In the genomic region with DNA sequence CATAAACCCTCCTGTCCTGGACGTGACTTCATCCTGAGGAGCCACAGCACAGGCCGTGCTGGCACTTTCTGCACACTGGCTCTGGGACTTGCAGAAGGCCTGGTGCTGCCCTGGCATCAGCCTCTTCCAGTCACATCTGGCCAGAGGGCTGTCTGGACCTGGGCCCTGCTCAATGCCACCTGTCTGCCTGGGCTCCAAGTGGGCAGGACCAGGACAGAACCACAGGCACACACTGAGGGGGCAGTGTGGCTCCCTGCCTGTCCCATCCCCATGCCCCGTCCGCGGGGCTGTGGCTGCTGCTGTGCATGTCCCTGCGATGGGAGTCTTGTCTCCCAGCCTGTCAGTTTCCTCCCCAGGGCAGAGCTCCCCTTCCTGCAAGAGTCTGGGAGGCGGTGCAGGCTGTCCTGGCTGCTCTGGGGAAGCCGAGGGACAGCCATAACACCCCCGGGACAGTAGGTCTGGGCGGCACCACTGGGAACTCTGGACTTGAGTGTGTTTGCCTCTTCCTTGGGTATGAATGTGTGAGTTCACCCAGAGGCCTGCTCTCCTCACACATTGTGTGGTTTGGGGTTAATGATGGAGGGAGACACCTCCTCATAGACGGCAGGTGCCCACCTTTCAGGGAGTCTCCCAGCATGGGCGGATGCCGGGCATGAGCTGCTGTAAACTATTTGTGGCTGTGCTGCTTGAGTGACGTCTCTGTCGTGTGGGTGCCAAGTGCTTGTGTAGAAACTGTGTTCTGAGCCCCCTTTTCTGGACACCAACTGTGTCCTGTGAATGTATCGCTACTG, we compare ENCODE assay signal across 19 cellular contexts. TPM values are rescaled to one million over a fixed set of nuclear protein-coding genes. Genes with fewer than 3 reads are reported as not detected.
DNase-seq lines count a peak whose midpoint lies in the region; ATAC-seq and TF ChIP-seq lines count a peak whose summit lies in the region.
"Had no signal": no experiment of that assay in that cellular context is flagged by ENCODE, and none has a peak within 500 bp of the region (broad histone marks: within the 10 kb centered on the region; RNA-seq: fewer than 3 reads in every experiment).

No MANE protein-coding gene starts in this region.

- H3K4me3 ChIP-seq in body of pancreas (no peak overlapping the region), right atrium auricular region (no peak overlapping the region), spleen (no peak overlapping the region), mesendoderm (ENCODE audit: low read length) (no peak overlapping the region), PC-9 (no peak overlapping the region)

- peaks cover 38% of the 10 kb centered on the region for H3F3A ChIP-seq in PC-9 (ENCODE audit: insufficient read depth, low read depth)

- no peaks in the 10 kb centered on the region for H3K79me2 ChIP-seq in mesendoderm (ENCODE audit: control insufficient read depth, insufficient read depth, low read length)
- peaks cover 16% of the 10 kb centered on the region for H3K79me2 ChIP-seq in PC-9 (ENCODE audit: low read depth)
- H3K79me2 ChIP-seq: parathyroid adenoma had no signal

- WGBS in body of pancreas, 2 donors = 88% methylated on average over 15 of the region's 16 CpGs; no CpG with 5 or more reads in 1 of the 2 donors
- 93 to 96% (median 94%) methylated on average over 9 to 16 of the region's 16 CpGs for WGBS in spleen, 5 donors
- no CpG with 5 or more reads among the region's 16 CpGs for WGBS in mesendoderm (ENCODE audit: extremely low coverage, insufficient coverage, low lambda C conversion rate)

- H3K4me1 ChIP-seq in body of pancreas (peaks cover 46% of the 10 kb centered on the region), right atrium auricular region (peaks cover 2 to 80% of the 10 kb centered on the region in 2 donors), spleen (peaks cover 0 to 27% (median 0%) of the 10 kb centered on the region in 6 donors), mesendoderm (ENCODE audit: control insufficient read depth, low read depth, low read length) (peaks cover 4% of the 10 kb centered on the region), PC-9 (replicated peaks; ENCODE audit: insufficient read depth) (peaks cover 52% of the 10 kb centered on the region)

- H3K4me1 Mint-ChIP-seq in CD14-positive monocyte (peaks cover 12% of the 10 kb centered on the region), T-cell (no peaks in the 10 kb centered on the region)

- H2AK5ac ChIP-seq in mesendoderm (ENCODE audit: low read length) = no peak overlapping the region

- no peak for DNase-seq in CD14-positive monocyte (ENCODE audit: low spot score)
- no peak for DNase-seq in body of pancreas
- DNase-seq in right atrium auricular region (ENCODE audit: low spot score) = no peak
- peak; percentile 64 for DNase-seq in spleen
- DNase-seq in mesendoderm = no peak
- DNase-seq in COLO668 (lab: John Stamatoyannopoulos, UW; ENCODE audit: unreplicated experiment) = no peak
- DNase-seq in T-cell = no peak
- no peak for DNase-seq in PC-9
- DNase-seq: activated CD8-positive, alpha-beta memory T cell treated with anti-CD3 and anti-CD28 coated beads, Interleukin-2, amount 50 U/mL, for 4 hours; activated gamma-delta T cell treated with Interleukin-2 at 50 U/mL for 16 hours; kidney glomerular epithelial cell; NCI-H1436; NCI-H226; SIG-M5; stimulated activated CD4-positive, alpha-beta T cell treated with anti-CD3 and anti-CD28 coated beads, Interleukin-12 subunit alpha, Interleukin-12 subunit beta, amount 100 ng/mL, for 4 hours; T1000 had no signal

- peak overlapping the region in 4 of 7 donors; percentile 46 to 72 (median 48) for H3K27ac Mint-ChIP-seq in CD14-positive monocyte
- H3K27ac Mint-ChIP-seq in T-cell = no peak overlapping the region
- H3K27ac Mint-ChIP-seq: stimulated activated naive CD8-positive, alpha-beta T cell treated with anti-CD3 and anti-CD28 coated beads, Interleukin-15, Interleukin-2, amounts not matched to agents 100 ng/mL and 50 ng/mL, for 24 hours had no signal

- no peak overlapping the region for H3K4me3 Mint-ChIP-seq in CD14-positive monocyte
- no peak overlapping the region for H3K4me3 Mint-ChIP-seq in T-cell
- H3K4me3 Mint-ChIP-seq: dendritic cell treated with granulocyte-macrophage colony-stimulating factor and Interleukin-4, amounts not matched to agents 40 ng/mL and 50 ng/mL, for 4 days; stimulated activated naive CD8-positive, alpha-beta T cell treated with anti-CD3 and anti-CD28 coated beads, Interleukin-15, Interleukin-2, amounts not matched to agents 100 ng/mL and 50 ng/mL, for 24 hours had no signal

- H3K9me3 ChIP-seq in body of pancreas = no peaks in the 10 kb centered on the region
- no peaks in the 10 kb centered on the region for H3K9me3 ChIP-seq in right atrium auricular region
- H3K9me3 ChIP-seq in spleen = no peaks in the 10 kb centered on the region
- H3K9me3 ChIP-seq in PC-9 (ENCODE audit: insufficient read depth, low read depth) = no peaks in the 10 kb centered on the region

- H3K27ac ChIP-seq in body of pancreas = peak overlapping the region; percentile 39 to 83 (median 70)
- H3K27ac ChIP-seq in right atrium auricular region = peak overlapping the region; percentile 83 to 96
- no peak overlapping the region for H3K27ac ChIP-seq in spleen
- H3K27ac ChIP-seq in mesendoderm (ENCODE audit: low read depth, low read length) = no peak overlapping the region
- H3K27ac ChIP-seq in PC-9 = no peak overlapping the region
- H3K27ac ChIP-seq: parathyroid adenoma had no signal

- no peaks in the 10 kb centered on the region for H3K36me3 ChIP-seq in body of pancreas (replicated peaks in 1 of 2; ENCODE audit: insufficient read depth in 1 of 2, low read depth in 2 of 2)
- peaks cover 39% of the 10 kb centered on the region for H3K36me3 ChIP-seq in right atrium auricular region
- peaks cover 0 to 49% (median 11%) of the 10 kb centered on the region in 6 donors for H3K36me3 ChIP-seq in spleen
- H3K36me3 ChIP-seq in mesendoderm (ENCODE audit: control insufficient read depth, insufficient read depth, low read length) = no peaks in the 10 kb centered on the region
- no peaks in the 10 kb centered on the region for H3K36me3 ChIP-seq in PC-9 (ENCODE audit: low read depth)

- H4K5ac ChIP-seq in mesendoderm (ENCODE audit: low read length) = no peak overlapping the region

- no peak overlapping the region for H2AFZ ChIP-seq in PC-9
- H2AFZ ChIP-seq: parathyroid adenoma had no signal

- H3K4ac ChIP-seq in mesendoderm (ENCODE audit: low read depth, low read length) = no peak overlapping the region

- no peak overlapping the region for H2BK120ac ChIP-seq in mesendoderm (ENCODE audit: low read depth, low read length)

- intact Hi-C loops in CD14-positive monocyte (cut with micrococcal nuclease) = no loop called here
- intact Hi-C loops in body of pancreas (cut with DNase I) = no loop called here
- intact Hi-C loops in spleen (cut with DNase I; ENCODE audit: low total_unique reads) = no loop called here
- intact Hi-C loops in PC-9 (cut with micrococcal nuclease; ENCODE audit: unreplicated experiment) = no loop called here

- H3K27me3 Mint-ChIP-seq in CD14-positive monocyte (ENCODE audit: low read depth in 3 of 3) (peaks cover 0 to 4% (median 0%) of the 10 kb centered on the region in 3 donors), T-cell (no peaks in the 10 kb centered on the region)
- H3K27me3 Mint-ChIP-seq: dendritic cell treated with granulocyte-macrophage colony-stimulating factor and Interleukin-4, amounts not matched to agents 40 ng/mL and 50 ng/mL, for 4 days; stimulated activated naive CD8-positive, alpha-beta T cell treated with anti-CD3 and anti-CD28 coated beads, Interleukin-15, Interleukin-2, amounts not matched to agents 100 ng/mL and 50 ng/mL, for 24 hours had no signal

- H4K8ac ChIP-seq in mesendoderm (ENCODE audit: low read depth, low read length) = no peak overlapping the region

- H3K18ac ChIP-seq in mesendoderm (ENCODE audit: low read length) = no peak overlapping the region

- POLR2A ChIA-PET in T-cell (lab: Charles Lee) (no interaction called here), PC-9 (lab: Charles Lee; ENCODE audit: unreplicated experiment) (interaction anchor here (0.7 kb wide), 1 partner anchor 24 kb away, joined by 3 read pairs; no protein-coding TSS in a partner anchor)

- H3K56ac ChIP-seq in mesendoderm (ENCODE audit: low read length) = no peak overlapping the region

- H3K36me3 Mint-ChIP-seq in CD14-positive monocyte (peaks cover 30 to 33% of the 10 kb centered on the region in 2 donors), T-cell (peaks cover 14% of the 10 kb centered on the region)

- CTCF ChIA-PET in T-cell (lab: Charles Lee) (interaction anchor here in 1 of 2 donors (0.5 kb wide), 1 partner anchor 167 kb away, joined by 6 read pairs; no protein-coding TSS in a partner anchor), PC-9 (lab: Charles Lee) (interaction anchor here (0.6 kb wide), 1 partner anchor 73 kb away, joined by 4 read pairs; no protein-coding TSS in a partner anchor)

- H4K20me1 ChIP-seq in PC-9 (ENCODE audit: insufficient read depth) = no peaks in the 10 kb centered on the region

- H3K79me1 ChIP-seq in mesendoderm (ENCODE audit: low read length) = no peaks in the 10 kb centered on the region

- TF ChIP-seq POLR2A in body of pancreas (IDR thresholded peaks at IDR 0.05) (no peak), spleen (IDR thresholded peaks at IDR 0.05) (no peak)

- H3K9me3 Mint-ChIP-seq in CD14-positive monocyte = no peaks in the 10 kb centered on the region
- no peaks in the 10 kb centered on the region for H3K9me3 Mint-ChIP-seq in T-cell
- H3K9me3 Mint-ChIP-seq: dendritic cell treated with granulocyte-macrophage colony-stimulating factor and Interleukin-4, amounts not matched to agents 40 ng/mL and 50 ng/mL, for 4 days; stimulated activated naive CD8-positive, alpha-beta T cell treated with anti-CD3 and anti-CD28 coated beads, Interleukin-15, Interleukin-2, amounts not matched to agents 100 ng/mL and 50 ng/mL, for 24 hours had no signal

- no peak overlapping the region for H3K4me2 ChIP-seq in mesendoderm (ENCODE audit: low read length)
- no peak overlapping the region for H3K4me2 ChIP-seq in PC-9

- BruUV-seq in PC-9 (replicated peaks; lab: Mats Ljungman, UMichigan) = no TSS peak

- H3K9me2 ChIP-seq in PC-9 (ENCODE audit: insufficient read depth) = no peaks in the 10 kb centered on the region

- no peak for TF ChIP-seq CTCF in CD14-positive monocyte (IDR thresholded peaks at IDR 0.05)
- no peak for TF ChIP-seq CTCF in body of pancreas (IDR thresholded peaks at IDR 0.05)
- TF ChIP-seq CTCF in right atrium auricular region (IDR thresholded peaks at IDR 0.05) = no peak
- TF ChIP-seq CTCF in spleen (IDR thresholded peaks at IDR 0.05 in 8 of 11, conservative IDR thresholded peaks at IDR 0.05 in 3 of 11) = no peak
- TF ChIP-seq CTCF in PC-9 (conservative IDR thresholded peaks at IDR 0.05) = no peak

- H2BK5ac ChIP-seq in mesendoderm (ENCODE audit: low read length) = no peak overlapping the region

- H3K27me3 ChIP-seq in body of pancreas (no peaks in the 10 kb centered on the region), right atrium auricular region (no peaks in the 10 kb centered on the region), spleen (replicated peaks in 1 of 7) (no peaks in the 10 kb centered on the region), mesendoderm (ENCODE audit: insufficient read depth, low read length, poor library complexity) (no peaks in the 10 kb centered on the region), PC-9 (ENCODE audit: insufficient read depth, low read depth) (no peaks in the 10 kb centered on the region)

- no peak overlapping the region for H2BK15ac ChIP-seq in mesendoderm (replicated peaks; ENCODE audit: low read depth)

- H3K9ac ChIP-seq in mesendoderm (ENCODE audit: low read length) = no peak overlapping the region
- H3K9ac ChIP-seq: parathyroid adenoma had no signal

- ATAC-seq in body of pancreas (no peak), T-cell (replicated peaks in 1 of 4) (no peak)

- H3K23ac ChIP-seq in mesendoderm (ENCODE audit: low read length) = no peak overlapping the region

RNA-seq across cellular contexts. Expression of a gene that starts 22.0 kb away (rescaled TPM):
- polyA plus RNA-seq in CD14-positive monocyte = 10 to 100 TPM; 26.7 to 33.2 TPM
- total RNA-seq in body of pancreas = 10 to 100 TPM; 34.8 to 42.8 TPM
- total RNA-seq in right atrium auricular region = 100 to 1,000 TPM; 145 to 174 TPM
- 10 to 100 TPM; 27.0 to 47.8 (median 34.4) TPM for total RNA-seq in spleen
- 10 to 100 TPM; 10.5 to 29.4 (median 18.2) TPM for polyA plus RNA-seq in spleen
- polyA plus RNA-seq in mesendoderm (2013, experiment 1 of 2) = 24.7 TPM
- polyA plus RNA-seq in mesendoderm (2013, experiment 2 of 2) = 24.4 TPM
- 10 to 100 TPM; 29.7 to 53.4 (median 36.5) TPM for total RNA-seq in T-cell
- 127 and 133 TPM in 2 replicates for total RNA-seq in PC-9 (2021)

RNA-seq across cellular contexts. Expression of a gene that starts 30.3 kb away (rescaled TPM):
- polyA plus RNA-seq in CD14-positive monocyte (10 to 100 TPM; 36.2 to 47.0 TPM), spleen (10 to 100 TPM; 23.0 to 42.0 (median 33.6) TPM)
- total RNA-seq in body of pancreas (10 to 100 TPM; 59.9 to 79.8 TPM), right atrium auricular region (100 to 1,000 TPM in 1 of 2 donors, 10 to 100 TPM in 1; 75.9 to 116 TPM), spleen (10 to 100 TPM; 31.6 to 49.6 (median 35.7) TPM), T-cell (100 to 1,000 TPM in 1 of 5 donors, 10 to 100 TPM in 4; 80.5 to 102 (median 90.9) TPM), PC-9 (2021) (75.5 and 80.4 TPM in 2 replicates)
- polyA plus RNA-seq in mesendoderm (2013, experiment 1 of 2) = 25.3 TPM
- 26.1 TPM for polyA plus RNA-seq in mesendoderm (2013, experiment 2 of 2)

Comparison
In these comparisons a context has a peak if more than half of its experiments do, and no peak if none do; other contexts are left out.
1. H3K27ac Mint-ChIP-seq: peak in CD14-positive monocyte (4 of 7); none in T-cell (0 of 2).
2. H3K27ac ChIP-seq: peak in body of pancreas (4 of 4) and right atrium auricular region (2 of 2); none in spleen (0 of 8), mesendoderm (single experiment) and PC-9 (single experiment).